ENCODE assay signal across 29 cellular contexts in genomic region chr7:39554583-39555140, GRCh38. TPM values are rescaled to one million over a fixed set of nuclear protein-coding genes. Genes with fewer than 3 reads are reported as not detected.
DNase-seq lines count a peak whose midpoint lies in the region; FAIRE-seq and TF ChIP-seq lines count a peak whose summit lies in the region.
"Had no signal": no experiment of that assay in that cellular context is flagged by ENCODE, and none has a peak within 500 bp of the region (broad histone marks: within the 10 kb centered on the region; RNA-seq: fewer than 3 reads in every experiment).

No MANE protein-coding gene starts in this region.

- H3K9me3 Mint-ChIP-seq in nephron progenitor cell (no peaks in the 10 kb centered on the region), chondrocyte (ENCODE audit: low read depth) (no peaks in the 10 kb centered on the region)
- H3K9me3 Mint-ChIP-seq: activated naive CD8-positive, alpha-beta T cell treated with anti-CD3 and anti-CD28 coated beads for 36 hours; activated T-cell treated with anti-CD3 and anti-CD28 coated beads, Interleukin-2, amount 50 U/mL, for 4 hours; endodermal cell; stimulated activated naive CD8-positive, alpha-beta T cell treated with anti-CD3 and anti-CD28 coated beads, Interleukin-15, Interleukin-2, amounts not matched to agents 100 ng/mL and 50 ng/mL, for 24 hours had no signal

- H3K4me1 Mint-ChIP-seq in nephron progenitor cell: peaks cover 7% of the 10 kb centered on the region
- no peaks in the 10 kb centered on the region for H3K4me1 Mint-ChIP-seq in chondrocyte (ENCODE audit: low read depth)
- H3K4me1 Mint-ChIP-seq: activated CD8-positive, alpha-beta memory T cell treated with anti-CD3 and anti-CD28 coated beads, Interleukin-2, amount 10 ng/mL, durations not matched to agents 7 days and 5 days; activated naive CD8-positive, alpha-beta T cell treated with anti-CD3 and anti-CD28 coated beads for 36 hours had no signal

- H3K4me3 Mint-ChIP-seq in nephron progenitor cell: no peak overlapping the region
- no peak overlapping the region for H3K4me3 Mint-ChIP-seq in chondrocyte (ENCODE audit: unreplicated experiment)
- H3K4me3 Mint-ChIP-seq: activated CD8-positive, alpha-beta memory T cell treated with anti-CD3 and anti-CD28 coated beads, Interleukin-2, amount 10 ng/mL, durations not matched to agents 7 days and 5 days; activated naive CD8-positive, alpha-beta T cell treated with anti-CD3 and anti-CD28 coated beads for 36 hours; activated T-cell treated with anti-CD3 and anti-CD28 coated beads, Interleukin-2, amount 50 U/mL, for 4 hours; endodermal cell; stimulated activated naive CD8-positive, alpha-beta T cell treated with anti-CD3 and anti-CD28 coated beads, Interleukin-15, Interleukin-2, amounts not matched to agents 100 ng/mL and 50 ng/mL, for 24 hours had no signal

- H3K36me3 Mint-ChIP-seq in nephron progenitor cell (ENCODE audit: low read depth): no peaks in the 10 kb centered on the region
- H3K36me3 Mint-ChIP-seq in chondrocyte (ENCODE audit: low read depth): peaks cover 2% of the 10 kb centered on the region
- H3K36me3 Mint-ChIP-seq: activated CD8-positive, alpha-beta memory T cell treated with anti-CD3 and anti-CD28 coated beads, Interleukin-2, amount 10 ng/mL, durations not matched to agents 7 days and 5 days; activated naive CD8-positive, alpha-beta T cell treated with anti-CD3 and anti-CD28 coated beads for 36 hours had no signal

- peak; percentile 58 for DNase-seq in AG09309 (ENCODE audit: low read depth)
- DNase-seq in GM04504 (ENCODE audit: low read depth): peak; percentile 70
- DNase-seq in ecto neural progenitor cell (ENCODE audit: low spot score): peak; percentile 11
- no peak for DNase-seq in nephron progenitor cell
- no peak for DNase-seq in NCI-H1105 (lab: John Stamatoyannopoulos, UW)
- DNase-seq in urothelium cell line (ENCODE audit: low spot score): no peak
- no peak for DNase-seq in chondrocyte (ENCODE audit: low spot score)
- no peak for DNase-seq in GF-D8 (lab: John Stamatoyannopoulos, UW)
- DNase-seq: activated CD4-positive, alpha-beta T cell treated with anti-CD3 and anti-CD28 coated beads, Interleukin-2, amount 50 U/mL, for 4 hours; activated CD8-positive, alpha-beta memory T cell treated with anti-CD3 and anti-CD28 coated beads, Interleukin-2, amount 10 ng/mL, durations not matched to agents 7 days and 5 days; activated gamma-delta T cell; activated naive CD8-positive, alpha-beta T cell treated with anti-CD3 and anti-CD28 coated beads for 36 hours; activated T-cell treated with anti-CD3 and anti-CD28 coated beads, Interleukin-2, amount 50 U/mL, for 4 hours; Caco-2; central memory CD4-positive, alpha-beta T cell; endodermal cell; Kasumi-1; NCI-H1417 treated with DMSO at 0.1 percent for 48 hours; NCI-H2081 treated with DMSO at 0.1 percent for 48 hours; ovary; Right ventricle myocardium superior; spleen; stimulated activated CD4-positive, alpha-beta T cell treated with anti-CD3 and anti-CD28 coated beads, Interleukin-2, amount 100 ng/mL, for 24 hours; uterus had no signal

- no peak for FAIRE-seq in urothelium cell line (lab: Jason Lieb, UNC)
- FAIRE-seq: astrocyte, GM19239 had no signal

- no peak overlapping the region for H3K4me3 ChIP-seq in AG09309 (ENCODE audit: control insufficient read depth, low read depth, low read length)
- H3K4me3 ChIP-seq: gastroesophageal sphincter, ovary, spleen, thoracic aorta, uterus had no signal

- H3K27ac Mint-ChIP-seq in nephron progenitor cell (peak overlapping the region; percentile 16), chondrocyte (ENCODE audit: unreplicated experiment) (no peak overlapping the region)
- H3K27ac Mint-ChIP-seq: activated CD8-positive, alpha-beta memory T cell treated with anti-CD3 and anti-CD28 coated beads, Interleukin-2, amount 10 ng/mL, durations not matched to agents 7 days and 5 days; activated naive CD8-positive, alpha-beta T cell treated with anti-CD3 and anti-CD28 coated beads for 36 hours; endodermal cell; stimulated activated naive CD8-positive, alpha-beta T cell treated with anti-CD3 and anti-CD28 coated beads, Interleukin-15, Interleukin-2, amounts not matched to agents 100 ng/mL and 50 ng/mL, for 24 hours had no signal

- peaks cover 9% of the 10 kb centered on the region for H3K27me3 Mint-ChIP-seq in nephron progenitor cell (ENCODE audit: low read depth, poor library complexity)
- peaks cover 18% of the 10 kb centered on the region for H3K27me3 Mint-ChIP-seq in chondrocyte (ENCODE audit: low read depth)

- TF ChIP-seq CTCF in AG09309 (IDR thresholded peaks at IDR 0.05; ENCODE audit: control insufficient read depth, insufficient read depth, low read depth, low read length, missing control alignments) (no peak), nephron progenitor cell (IDR thresholded peaks at IDR 0.05) (no peak), chondrocyte (IDR thresholded peaks at IDR 0.05) (no peak)

RNA-seq across cellular contexts. Expression of gene YAE1, which starts 11.5 kb away (rescaled TPM):
- total RNA-seq in chondrocyte: 14.9 to 24.3 TPM (median 15.2 TPM) in 3 replicates

Comparison
In these comparisons a context has a peak if more than half of its experiments do, and no peak if none do; other contexts are left out.
1. DNase-seq: peak in AG09309 (single experiment), GM04504 (single experiment) and ecto neural progenitor cell (single experiment); none in nephron progenitor cell (single experiment), NCI-H1105 (single experiment), urothelium cell line (single experiment), chondrocyte (single experiment) and GF-D8 (single experiment).